ENCODE assay signal across 12 cellular contexts in genomic region chr15:67147410-67147949, GRCh38.
DNase-seq lines count a peak whose midpoint lies in the region; ATAC-seq and TF ChIP-seq lines count a peak whose summit lies in the region.
"Had no signal": no experiment of that assay in that cellular context is flagged by ENCODE, and none has a peak within 500 bp of the region (broad histone marks: within the 10 kb centered on the region; RNA-seq: fewer than 3 reads in every experiment).

No MANE protein-coding gene starts in this region.

- no peak for ATAC-seq in effector memory CD8-positive, alpha-beta T cell (replicated peaks)

- H3K27ac Mint-ChIP-seq in effector memory CD8-positive, alpha-beta T cell = peak overlapping the region; percentile 91 to 95
- H3K27ac Mint-ChIP-seq in neural progenitor cell = peak overlapping the region; percentile 89

- H3K4me3 Mint-ChIP-seq in effector memory CD8-positive, alpha-beta T cell = peak overlapping the region; percentile 53 to 63
- peak overlapping the region; percentile 69 for H3K4me3 Mint-ChIP-seq in neural progenitor cell

- peaks cover 52% of the 10 kb centered on the region for H4K20me1 ChIP-seq in neural progenitor cell (ENCODE audit: low read depth)

- H3K36me3 ChIP-seq in NT2/D1 (ENCODE audit: insufficient read depth, insufficient read length, low read length) (peaks cover 3% of the 10 kb centered on the region), neural progenitor cell (no peaks in the 10 kb centered on the region), HAP-1 (replicated peaks) (no peaks in the 10 kb centered on the region)

- in situ Hi-C loops in HAP-1 (cut with MboI; ENCODE audit: low sequenced_read_pairs) = no loop called here

- POLR2A ChIA-PET in AG04450 (lab: Yijun Ruan, JAX) = interaction anchor here (0.8 to 2.4 kb wide), 10 partner anchors 17 to 78 kb away, joined by 3 to 11 read pairs (median 5); no protein-coding TSS in a partner anchor

- TF ChIP-seq CTCF in AG04450 (IDR thresholded peaks at IDR 0.05; ENCODE audit: low read depth, low read length) (no peak), neural progenitor cell (IDR thresholded peaks at IDR 0.05) (no peak)

- peaks cover 9% of the 10 kb centered on the region for H3K36me3 Mint-ChIP-seq in effector memory CD8-positive, alpha-beta T cell (ENCODE audit: insufficient read depth)
- peaks cover under 1% of the 10 kb centered on the region for H3K36me3 Mint-ChIP-seq in neural progenitor cell

- peaks cover 48% of the 10 kb centered on the region for H3F3A ChIP-seq in neural progenitor cell (ENCODE audit: low read depth)

- no peaks in the 10 kb centered on the region for H3K27me3 Mint-ChIP-seq in effector memory CD8-positive, alpha-beta T cell
- peaks cover 3% of the 10 kb centered on the region for H3K27me3 Mint-ChIP-seq in neural progenitor cell (ENCODE audit: insufficient read depth, low read depth)

- no peak overlapping the region for H2AFZ ChIP-seq in neural progenitor cell (replicated peaks)

- DNase-seq in AG04450 (ENCODE audit: low read depth, low spot score) (no peak), NT2/D1 (ENCODE audit: low read depth, low spot score) (no peak), neural progenitor cell (ENCODE audit: low spot score) (no peak), NCI-H146 (lab: John Stamatoyannopoulos, UW) (no peak), CD1c-positive myeloid dendritic cell (ENCODE audit: extremely low spot score) (no peak), HAP-1 (ENCODE audit: low spot score in 2 of 2) (no peak)
- DNase-seq in effector memory CD8-positive, alpha-beta T cell = no peak
- DNase-seq in stimulated activated CD4-positive, alpha-beta T cell treated with anti-CD3 and anti-CD28 coated beads, Interleukin-2, amount 100 ng/mL, for 24 hours = no peak
- DNase-seq: activated CD4-positive, alpha-beta T cell treated with anti-CD3 and anti-CD28 coated beads for 1 hour; effector CD8-positive, alpha-beta T cell; NCI-H345; stimulated activated CD8-positive, alpha-beta memory T cell treated with anti-CD3 and anti-CD28 coated beads, Interleukin-4, amount 100 ng/mL, for 48 hours had no signal

- H3K9me3 Mint-ChIP-seq in effector memory CD8-positive, alpha-beta T cell = no peaks in the 10 kb centered on the region
- H3K9me3 Mint-ChIP-seq in neural progenitor cell = no peaks in the 10 kb centered on the region

- H3K27ac ChIP-seq in AG04450 (ENCODE audit: low read depth, low read length) = peak overlapping the region; percentile 99
- no peak overlapping the region for H3K27ac ChIP-seq in neural progenitor cell

- peak overlapping the region; percentile 32 for H3K4me2 ChIP-seq in neural progenitor cell

- peaks cover 67 to 77% of the 10 kb centered on the region in 2 donors for H3K4me1 Mint-ChIP-seq in effector memory CD8-positive, alpha-beta T cell (ENCODE audit: low read depth in 2 of 2)
- peaks cover 86% of the 10 kb centered on the region for H3K4me1 Mint-ChIP-seq in neural progenitor cell

- no peak overlapping the region for H3K4me3 ChIP-seq in AG04450 (ENCODE audit: low read depth, low read length)
- no peak overlapping the region for H3K4me3 ChIP-seq in NT2/D1 (ENCODE audit: insufficient read length, low read depth)
- H3K4me3 ChIP-seq in neural progenitor cell = no peak overlapping the region
- H3K4me3 ChIP-seq in HAP-1 = no peak overlapping the region

- H3K27me3 ChIP-seq in AG04450 (ENCODE audit: control insufficient read depth, insufficient read depth, low read length) (no peaks in the 10 kb centered on the region), NT2/D1 (ENCODE audit: insufficient read depth, insufficient read length) (no peaks in the 10 kb centered on the region), neural progenitor cell (no peaks in the 10 kb centered on the region), HAP-1 (ENCODE audit: low read depth) (no peaks in the 10 kb centered on the region)

- no peaks in the 10 kb centered on the region for H3K9me3 ChIP-seq in AG04450 (ENCODE audit: control insufficient read depth, insufficient read depth, low read length)
- no peaks in the 10 kb centered on the region for H3K9me3 ChIP-seq in NT2/D1 (ENCODE audit: insufficient read depth, low read length)
- no peaks in the 10 kb centered on the region for H3K9me3 ChIP-seq in neural progenitor cell (ENCODE audit: low read depth)
- H3K9me3 ChIP-seq in HAP-1 = no peaks in the 10 kb centered on the region

- H3K4me1 ChIP-seq in NT2/D1 (ENCODE audit: insufficient read depth, insufficient read length) (peaks cover 34% of the 10 kb centered on the region), neural progenitor cell (peaks cover 59% of the 10 kb centered on the region), HAP-1 (peaks cover 46% of the 10 kb centered on the region)

- CTCF ChIA-PET in AG04450 (lab: Charles Lee) = no interaction called here

- peaks cover 58% of the 10 kb centered on the region for H3K79me2 ChIP-seq in neural progenitor cell (ENCODE audit: low read depth)

- H3K9ac ChIP-seq in NT2/D1 (ENCODE audit: insufficient read length, low read depth) = peak overlapping the region; percentile 54
- no peak overlapping the region for H3K9ac ChIP-seq in neural progenitor cell
